ENCODE assay signal across 1 cellular context in the genomic region with DNA sequence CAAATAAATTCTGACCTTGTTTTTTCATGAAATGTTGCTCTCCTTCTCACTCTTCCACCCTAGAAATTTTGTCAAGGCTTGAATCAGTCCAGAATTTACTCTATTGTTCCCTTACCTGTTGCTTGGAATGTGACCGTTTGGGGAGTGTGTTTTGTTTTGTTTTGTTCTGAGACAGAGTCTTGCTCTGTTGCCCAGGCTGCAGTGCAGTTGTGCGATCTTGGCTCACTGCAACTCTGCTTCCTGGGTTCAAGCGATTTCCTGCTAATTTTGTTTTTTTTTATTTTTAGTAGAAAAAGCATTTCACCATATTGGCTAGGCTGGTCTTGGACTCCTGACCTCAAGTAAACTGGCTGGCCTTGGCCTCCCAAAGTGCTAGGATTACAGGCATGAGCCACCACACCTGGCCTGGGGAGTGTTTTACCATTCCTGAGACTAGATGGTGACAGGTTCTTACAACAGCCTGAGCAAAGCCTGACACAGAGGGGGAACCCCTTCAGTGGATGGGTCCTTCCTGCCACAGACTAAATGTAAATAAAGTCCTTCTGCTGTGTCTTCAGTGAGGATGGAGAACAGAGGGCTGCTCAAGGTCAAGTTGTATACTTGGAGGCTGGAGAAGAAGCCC.
TF ChIP-seq lines count a peak whose summit lies in the region.

No MANE protein-coding gene starts in this region.

TF ChIP-seq in SK-N-SH, 30 proteins besides CTCF, POLR2A, EP300 and RAD21 (continued from another document):
- TF ChIP-seq REST (IDR thresholded peaks at IDR 0.05; ENCODE audit: low read depth, low read length) (no peak), RFX5 (IDR thresholded peaks at IDR 0.05; ENCODE audit: low read length) (no peak), FOXM1 (IDR thresholded peaks at IDR 0.05; ENCODE audit: low read depth) (no peak), EZH2phosphoT487 (IDR thresholded peaks at IDR 0.05; ENCODE audit: borderline replicate concordance, low read depth) (no peak), POLR2AphosphoS5 (IDR thresholded peaks at IDR 0.05; ENCODE audit: low read depth, low read length) (no peak)
